Comparison of ENCODE assay signal across 8 cellular contexts in the genomic region with DNA sequence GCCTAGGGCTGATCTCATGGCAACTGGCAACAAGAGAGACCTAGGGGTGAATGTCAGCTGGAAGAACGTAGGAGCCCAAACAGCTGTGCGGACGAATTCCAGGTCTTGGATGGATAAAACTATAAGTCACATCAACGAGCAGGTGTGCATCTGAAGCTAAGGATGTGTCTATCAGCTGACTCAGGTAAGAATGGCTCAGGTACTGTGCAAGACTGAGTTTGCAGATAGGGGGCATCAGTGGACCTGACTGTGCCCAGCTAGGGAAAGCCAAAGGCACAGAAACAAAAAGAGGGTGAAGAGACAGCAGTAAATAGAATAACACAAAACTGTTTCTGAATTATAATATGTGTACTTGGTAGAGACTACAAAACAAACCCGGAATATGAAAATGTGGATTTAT.
DNase-seq lines count a peak whose midpoint lies in the region; ATAC-seq and TF ChIP-seq lines count a peak whose summit lies in the region.

No MANE protein-coding gene starts in this region.

- H3K4me1 ChIP-seq in mucosa of descending colon (ENCODE audit: low read depth): no peaks in the 10 kb centered on the region

- peak; percentile 15 for DNase-seq in GM06990 (ENCODE audit: extremely low read depth, insufficient read length)
- DNase-seq in NCI-H526 (lab: John Stamatoyannopoulos, UW): peak; percentile 30 to 77
- peak; percentile 37 to 51 for DNase-seq in activated naive CD4-positive, alpha-beta T cell treated with anti-CD3 and anti-CD28 coated beads, Interleukin-2, amount 50 U/mL, for 72 hours (ENCODE audit: low spot score in 2 of 2)
- DNase-seq in mucosa of descending colon: peak in 2 of 3 donors; percentile 19 to 71
- no peak for DNase-seq in NCI-H2196 (lab: John Stamatoyannopoulos, UW; ENCODE audit: unreplicated experiment)
- no peak for DNase-seq in hepatic stellate cell (ENCODE audit: low spot score)
- no peak for DNase-seq in stimulated activated naive CD4-positive, alpha-beta T cell treated with Interleukin-2 at 50 U/mL for 16 hours (lab: John Stamatoyannopoulos, UW)

- no peaks in the 10 kb centered on the region for H3K27me3 ChIP-seq in GM06990 (replicated peaks; ENCODE audit: control insufficient read depth, insufficient read depth, low read length)

- H3K9me3 Mint-ChIP-seq in activated naive CD4-positive, alpha-beta T cell treated with anti-CD3 and anti-CD28 coated beads, Interleukin-2, amount 50 U/mL, for 72 hours: no peaks in the 10 kb centered on the region

- no peak overlapping the region for H3K4me3 ChIP-seq in GM06990 (replicated peaks; ENCODE audit: low read depth, low read length)
- no peak overlapping the region for H3K4me3 ChIP-seq in mucosa of descending colon

- no peaks in the 10 kb centered on the region for H3K9me3 ChIP-seq in mucosa of descending colon

- intact Hi-C loops in mucosa of descending colon (cut with DNase I, micrococcal nuclease): no loop called here

- peak; percentile 74 for TF ChIP-seq CTCF in GM06990 (IDR thresholded peaks at IDR 0.05; ENCODE audit: insufficient read depth, low read length, poor library complexity, severe bottlenecking)
- TF ChIP-seq CTCF in mucosa of descending colon (IDR thresholded peaks at IDR 0.05): peak; percentile 13

- H3K27ac Mint-ChIP-seq in activated naive CD4-positive, alpha-beta T cell treated with anti-CD3 and anti-CD28 coated beads, Interleukin-2, amount 50 U/mL, for 72 hours: no peak overlapping the region

- H3K36me3 ChIP-seq in GM06990 (ENCODE audit: control insufficient read depth, insufficient read depth, low read length): no peaks in the 10 kb centered on the region
- H3K36me3 ChIP-seq in mucosa of descending colon (ENCODE audit: low read depth): no peaks in the 10 kb centered on the region

- H3K36me3 Mint-ChIP-seq in activated naive CD4-positive, alpha-beta T cell treated with anti-CD3 and anti-CD28 coated beads, Interleukin-2, amount 50 U/mL, for 72 hours: no peaks in the 10 kb centered on the region

- ATAC-seq in GM21390 (IDR thresholded peaks at IDR 0.05; ENCODE audit: unreplicated experiment) (peak; percentile 72), mucosa of descending colon (peak; percentile 78)
- ATAC-seq in activated naive CD4-positive, alpha-beta T cell treated with anti-CD3 and anti-CD28 coated beads, Interleukin-2, amount 50 U/mL, for 72 hours: peak; percentile 37 to 69

Comparison
In these comparisons a context has a peak if more than half of its experiments do, and no peak if none do; other contexts are left out.
1. DNase-seq: peak in GM06990 (single experiment), NCI-H526 (2 of 2), activated naive CD4-positive, alpha-beta T cell treated with anti-CD3 and anti-CD28 coated beads, Interleukin-2, amount 50 U/mL, for 72 hours (2 of 2) and mucosa of descending colon (2 of 3); none in NCI-H2196 (single experiment), hepatic stellate cell (single experiment) and stimulated activated naive CD4-positive, alpha-beta T cell treated with Interleukin-2 at 50 U/mL for 16 hours (single experiment).
2. Peak in every context shown above with its lines, with median percentiles within 50 percentile points of each other: ATAC-seq.